Comparison of ENCODE assay signal across 1 cellular context in the genomic region with DNA sequence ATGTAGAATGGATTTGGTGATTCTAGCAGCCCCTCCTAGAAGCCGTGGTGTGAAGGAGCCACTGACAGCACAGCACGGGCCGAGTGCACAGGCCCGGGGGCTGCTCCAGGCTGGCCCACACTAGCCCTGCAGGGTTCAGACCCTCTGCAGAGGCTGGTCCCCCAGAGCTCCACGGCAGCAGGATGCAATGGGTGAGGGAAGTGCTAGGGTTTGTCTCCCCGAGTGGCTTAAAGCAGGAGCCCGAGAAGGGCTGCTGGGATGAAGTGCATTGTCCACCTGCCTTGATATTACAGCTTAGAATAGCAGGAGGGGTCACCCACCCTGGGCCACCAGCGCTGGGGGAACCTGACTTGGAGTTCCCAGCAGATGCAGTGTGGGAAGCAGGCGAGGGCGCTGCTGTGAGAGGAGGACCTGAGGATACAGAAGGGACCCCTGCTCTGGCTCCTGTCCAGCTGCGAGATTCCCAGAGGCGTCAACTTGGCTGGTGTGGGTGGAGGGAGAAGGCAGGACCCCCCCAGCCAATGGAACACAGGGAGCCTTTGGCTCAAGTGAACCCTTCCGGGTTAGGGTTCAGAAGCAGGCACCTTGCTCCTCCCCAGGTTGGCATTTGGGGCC.
TF ChIP-seq lines count a peak whose summit lies in the region.

No MANE protein-coding gene starts in this region.

TF ChIP-seq in HepG2, 621 proteins besides CTCF, POLR2A, EP300 and RAD21:
- TF ChIP-seq ZNF234 (CRISPR knock-in tag; conservative IDR thresholded peaks at IDR 0.05) (no peak), MAZ (IDR thresholded peaks at IDR 0.05; ENCODE audit: borderline replicate concordance, low read depth, low read length) (no peak), MAZ (CRISPR knock-in tag; IDR thresholded peaks at IDR 0.05; ENCODE audit: low read depth) (no peak), HMG20A (CRISPR knock-in tag; IDR thresholded peaks at IDR 0.05; ENCODE audit: borderline replicate concordance) (no peak), FOXM1 (CRISPR knock-in tag; IDR thresholded peaks at IDR 0.05) (no peak), ZNF670 (CRISPR knock-in tag; IDR thresholded peaks at IDR 0.05; ENCODE audit: borderline replicate concordance) (no peak), ZNF292 (CRISPR knock-in tag; IDR thresholded peaks at IDR 0.05; ENCODE audit: borderline replicate concordance, low read depth) (no peak)
- TF ChIP-seq, protein P1, sequence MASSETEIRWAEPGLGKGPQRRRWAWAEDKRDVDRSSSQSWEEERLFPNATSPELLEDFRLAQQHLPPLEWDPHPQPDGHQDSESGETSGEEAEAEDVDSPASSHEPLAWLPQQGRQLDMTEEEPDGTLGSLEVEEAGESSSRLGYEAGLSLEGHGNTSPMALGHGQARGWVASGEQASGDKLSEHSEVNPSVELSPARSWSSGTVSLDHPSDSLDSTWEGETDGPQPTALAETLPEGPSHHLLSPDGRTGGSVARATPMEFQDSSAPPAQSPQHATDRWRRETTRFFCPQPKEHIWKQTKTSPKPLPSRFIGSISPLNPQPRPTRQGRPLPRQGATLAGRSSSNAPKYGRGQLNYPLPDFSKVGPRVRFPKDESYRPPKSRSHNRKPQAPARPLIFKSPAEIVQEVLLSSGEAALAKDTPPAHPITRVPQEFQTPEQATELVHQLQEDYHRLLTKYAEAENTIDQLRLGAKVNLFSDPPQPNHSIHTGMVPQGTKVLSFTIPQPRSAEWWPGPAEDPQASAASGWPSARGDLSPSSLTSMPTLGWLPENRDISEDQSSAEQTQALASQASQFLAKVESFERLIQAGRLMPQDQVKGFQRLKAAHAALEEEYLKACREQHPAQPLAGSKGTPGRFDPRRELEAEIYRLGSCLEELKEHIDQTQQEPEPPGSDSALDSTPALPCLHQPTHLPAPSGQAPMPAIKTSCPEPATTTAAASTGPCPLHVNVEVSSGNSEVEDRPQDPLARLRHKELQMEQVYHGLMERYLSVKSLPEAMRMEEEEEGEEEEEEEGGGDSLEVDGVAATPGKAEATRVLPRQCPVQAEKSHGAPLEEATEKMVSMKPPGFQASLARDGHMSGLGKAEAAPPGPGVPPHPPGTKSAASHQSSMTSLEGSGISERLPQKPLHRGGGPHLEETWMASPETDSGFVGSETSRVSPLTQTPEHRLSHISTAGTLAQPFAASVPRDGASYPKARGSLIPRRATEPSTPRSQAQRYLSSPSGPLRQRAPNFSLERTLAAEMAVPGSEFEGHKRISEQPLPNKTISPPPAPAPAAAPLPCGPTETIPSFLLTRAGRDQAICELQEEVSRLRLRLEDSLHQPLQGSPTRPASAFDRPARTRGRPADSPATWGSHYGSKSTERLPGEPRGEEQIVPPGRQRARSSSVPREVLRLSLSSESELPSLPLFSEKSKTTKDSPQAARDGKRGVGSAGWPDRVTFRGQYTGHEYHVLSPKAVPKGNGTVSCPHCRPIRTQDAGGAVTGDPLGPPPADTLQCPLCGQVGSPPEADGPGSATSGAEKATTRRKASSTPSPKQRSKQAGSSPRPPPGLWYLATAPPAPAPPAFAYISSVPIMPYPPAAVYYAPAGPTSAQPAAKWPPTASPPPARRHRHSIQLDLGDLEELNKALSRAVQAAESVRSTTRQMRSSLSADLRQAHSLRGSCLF (CRISPR knock-in tag; IDR thresholded peaks at IDR 0.05; ENCODE audit: borderline replicate concordance), result no peak
- TF ChIP-seq, protein P2, sequence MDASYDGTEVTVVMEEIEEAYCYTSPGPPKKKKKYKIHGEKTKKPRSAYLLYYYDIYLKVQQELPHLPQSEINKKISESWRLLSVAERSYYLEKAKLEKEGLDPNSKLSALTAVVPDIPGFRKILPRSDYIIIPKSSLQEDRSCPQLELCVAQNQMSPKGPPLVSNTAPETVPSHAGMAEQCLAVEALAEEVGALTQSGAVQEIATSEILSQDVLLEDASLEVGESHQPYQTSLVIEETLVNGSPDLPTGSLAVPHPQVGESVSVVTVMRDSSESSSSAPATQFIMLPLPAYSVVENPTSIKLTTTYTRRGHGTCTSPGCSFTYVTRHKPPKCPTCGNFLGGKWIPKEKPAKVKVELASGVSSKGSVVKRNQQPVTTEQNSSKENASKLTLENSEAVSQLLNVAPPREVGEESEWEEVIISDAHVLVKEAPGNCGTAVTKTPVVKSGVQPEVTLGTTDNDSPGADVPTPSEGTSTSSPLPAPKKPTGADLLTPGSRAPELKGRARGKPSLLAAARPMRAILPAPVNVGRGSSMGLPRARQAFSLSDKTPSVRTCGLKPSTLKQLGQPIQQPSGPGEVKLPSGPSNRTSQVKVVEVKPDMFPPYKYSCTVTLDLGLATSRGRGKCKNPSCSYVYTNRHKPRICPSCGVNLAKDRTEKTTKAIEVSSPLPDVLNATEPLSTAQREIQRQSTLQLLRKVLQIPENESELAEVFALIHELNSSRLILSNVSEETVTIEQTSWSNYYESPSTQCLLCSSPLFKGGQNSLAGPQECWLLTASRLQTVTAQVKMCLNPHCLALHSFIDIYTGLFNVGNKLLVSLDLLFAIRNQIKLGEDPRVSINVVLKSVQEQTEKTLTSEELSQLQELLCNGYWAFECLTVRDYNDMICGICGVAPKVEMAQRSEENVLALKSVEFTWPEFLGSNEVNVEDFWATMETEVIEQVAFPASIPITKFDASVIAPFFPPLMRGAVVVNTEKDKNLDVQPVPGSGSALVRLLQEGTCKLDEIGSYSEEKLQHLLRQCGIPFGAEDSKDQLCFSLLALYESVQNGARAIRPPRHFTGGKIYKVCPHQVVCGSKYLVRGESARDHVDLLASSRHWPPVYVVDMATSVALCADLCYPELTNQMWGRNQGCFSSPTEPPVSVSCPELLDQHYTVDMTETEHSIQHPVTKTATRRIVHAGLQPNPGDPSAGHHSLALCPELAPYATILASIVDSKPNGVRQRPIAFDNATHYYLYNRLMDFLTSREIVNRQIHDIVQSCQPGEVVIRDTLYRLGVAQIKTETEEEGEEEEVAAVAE (CRISPR knock-in tag; IDR thresholded peaks at IDR 0.05; ENCODE audit: borderline replicate concordance), result no peak
